In the genomic region with DNA sequence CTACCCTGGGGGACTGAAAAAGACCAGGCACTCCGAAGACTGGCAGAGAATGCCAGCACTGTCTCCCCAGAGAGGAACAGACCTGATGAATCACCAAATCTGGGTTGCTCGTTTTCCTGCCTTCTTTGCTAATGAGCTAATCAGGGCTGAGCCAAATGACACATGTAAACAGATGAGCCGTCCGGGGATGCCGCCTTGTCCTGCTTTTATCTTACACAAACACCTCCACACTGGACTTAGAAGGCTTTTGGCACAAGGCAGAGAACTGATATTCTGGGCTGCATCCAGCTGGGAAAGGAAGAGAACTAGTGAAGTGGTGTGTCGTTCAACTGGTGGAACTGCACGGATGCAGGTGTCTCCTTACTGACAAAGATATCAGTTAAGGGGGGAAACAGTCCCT, we compare ENCODE assay signal across 9 cellular contexts.
A peak's percentile ranks its signal among the peaks of the same experiment; 100 is the strongest.
DNase-seq lines count a peak whose midpoint lies in the region; ATAC-seq, FAIRE-seq and TF ChIP-seq lines count a peak whose summit lies in the region.
"Had no signal": no experiment of that assay in that cellular context is flagged by ENCODE, and none has a peak within 500 bp of the region (broad histone marks: within the 10 kb centered on the region; RNA-seq: fewer than 3 reads in every experiment).

No MANE protein-coding gene starts in this region.

- H3K79me1 ChIP-seq in H9 (ENCODE audit: insufficient read depth, low read depth, low read length, poor library complexity, severe bottlenecking), result no peaks in the 10 kb centered on the region

- H3K4me3 ChIP-seq in smooth muscle cell, result no peak overlapping the region
- H3K4me3 ChIP-seq: body of pancreas had no signal

- H3K9me3 Mint-ChIP-seq in H9, result peaks cover 3 to 5% of the 10 kb centered on the region in 2 experiments; a peak in 3 of 5 replicates

- no peaks in the 10 kb centered on the region for H3K23me2 ChIP-seq in H9 (ENCODE audit: insufficient read length, low read depth, low read length, poor library complexity, severe bottlenecking)

- H3K79me2 ChIP-seq in H9 (ENCODE audit: insufficient read depth, low read length) (no peaks in the 10 kb centered on the region), smooth muscle cell (ENCODE audit: low read depth) (no peaks in the 10 kb centered on the region)

- DNase-seq in H9 (no peak), SW480 (ENCODE audit: low spot score) (peak; percentile 2), foreskin keratinocyte (peak; percentile 43 to 66), smooth muscle cell (lab: John Stamatoyannopoulos, UW; ENCODE audit: unreplicated experiment) (peak; percentile 1), RPMI8226 (no peak), D721Med (ENCODE audit: insufficient read length, low spot score) (no peak)
- DNase-seq: activated CD4-positive, alpha-beta T cell treated with anti-CD3 and anti-CD28 coated beads, Interleukin-2, amount 50 U/mL, for 48 hours; body of pancreas had no signal

- no CpG with 5 or more reads among the region's 7 CpGs for WGBS in H9 (ENCODE audit: extremely low coverage, insufficient read length, low lambda C conversion rate)
- under 1% methylated on average over 7 of the region's 7 CpGs for WGBS in smooth muscle cell (ENCODE audit: low lambda C conversion rate)

- H2AK5ac ChIP-seq in H9 (ENCODE audit: insufficient read length, low read length), result no peak overlapping the region

- H3K4me2 ChIP-seq in H9 (ENCODE audit: insufficient read depth, insufficient read length, low read length) (no peak overlapping the region), smooth muscle cell (peak overlapping the region; percentile 72)

- H3K4me1 Mint-ChIP-seq in H9, result peaks cover 16 to 24% of the 10 kb centered on the region in 2 experiments

- H3K27me3 Mint-ChIP-seq in H9 (ENCODE audit: low read depth), result no peaks in the 10 kb centered on the region

- H2BK5ac ChIP-seq in H9 (ENCODE audit: insufficient read length, low read length), result no peak overlapping the region

- ATAC-seq in foreskin keratinocyte (peak; percentile 98), GM21825 (IDR thresholded peaks at IDR 0.05; ENCODE audit: unreplicated experiment) (no peak)
- ATAC-seq: body of pancreas had no signal

- no peak overlapping the region for H3K4me3 Mint-ChIP-seq in H9

- FAIRE-seq in D721Med (lab: Jason Lieb, UNC), result no peak

- H4K20me1 ChIP-seq in H9 (ENCODE audit: control insufficient read depth, insufficient read depth, insufficient read length) (no peaks in the 10 kb centered on the region), smooth muscle cell (ENCODE audit: low read depth) (no peaks in the 10 kb centered on the region)

- no peak overlapping the region for H3K14ac ChIP-seq in H9 (ENCODE audit: insufficient read depth, low read length)

- no peak overlapping the region for H2BK120ac ChIP-seq in H9 (ENCODE audit: low read depth, low read length, poor library complexity, severe bottlenecking)

- no peak overlapping the region for H3K23ac ChIP-seq in H9 (ENCODE audit: insufficient read length, low read depth, low read length)

- no peak overlapping the region for H4K91ac ChIP-seq in H9 (ENCODE audit: insufficient read length, low read depth, low read length)

- no peak overlapping the region for H2BK20ac ChIP-seq in H9 (ENCODE audit: low read depth, low read length, poor library complexity, severe bottlenecking)

- H3K9ac ChIP-seq in H9 (ENCODE audit: extremely low read depth, insufficient read length, low read length) (no peak overlapping the region), smooth muscle cell (ENCODE audit: low read depth) (no peak overlapping the region)

- H4K5ac ChIP-seq in H9 (ENCODE audit: insufficient read length, low read depth, low read length), result no peak overlapping the region

- no peak for TF ChIP-seq CTCF in H9 (conservative IDR thresholded peaks at IDR 0.05)
- no peak for TF ChIP-seq CTCF in foreskin keratinocyte (conservative IDR thresholded peaks at IDR 0.05)
- no peak for TF ChIP-seq CTCF in smooth muscle cell (IDR thresholded peaks at IDR 0.05; ENCODE audit: borderline replicate concordance, insufficient read depth, poor library complexity, severe bottlenecking)
- TF ChIP-seq CTCF in D721Med (IDR thresholded peaks at IDR 0.05; ENCODE audit: insufficient read depth, missing control alignments), result no peak

- peak overlapping the region in 2 of 3 experiments; percentile 30 to 88; a peak in 3 of 7 replicates for H3K27ac Mint-ChIP-seq in H9

- no peaks in the 10 kb centered on the region for H3F3A ChIP-seq in smooth muscle cell (ENCODE audit: low read depth)

- H3K4me1 ChIP-seq in H9 (ENCODE audit: insufficient read depth, low read length) (no peaks in the 10 kb centered on the region; the same call in 1 of the 2 replicates), foreskin keratinocyte (no peaks in the 10 kb centered on the region), smooth muscle cell (ENCODE audit: low read depth) (peaks cover 32% of the 10 kb centered on the region)

- H3K4ac ChIP-seq in H9 (ENCODE audit: low read depth, low read length), result no peak overlapping the region

- no peak overlapping the region for H2BK15ac ChIP-seq in H9 (ENCODE audit: low read depth, low read length)

- peaks cover 0 to 2% (median 0%) of the 10 kb centered on the region in 3 experiments; a peak in 1 of 7 replicates for H3K36me3 Mint-ChIP-seq in H9 (ENCODE audit: insufficient read depth in 1 of 3, low read depth in 3 of 3)

- no peaks in the 10 kb centered on the region for H3K36me3 ChIP-seq in smooth muscle cell (ENCODE audit: low read depth)

- H3K27me3 ChIP-seq in H9 (ENCODE audit: insufficient read depth, low read length) (no peaks in the 10 kb centered on the region), foreskin keratinocyte (no peaks in the 10 kb centered on the region), smooth muscle cell (ENCODE audit: low read depth) (no peaks in the 10 kb centered on the region)
- H3K27me3 ChIP-seq: body of pancreas had no signal

- H2BK12ac ChIP-seq in H9 (ENCODE audit: insufficient read length, low read depth, low read length), result no peak overlapping the region

- no peak overlapping the region for H3K18ac ChIP-seq in H9 (ENCODE audit: insufficient read length, low read depth, low read length)

- no peak overlapping the region for H3T11ph ChIP-seq in H9 (ENCODE audit: low read length)

- H3K27ac ChIP-seq in H9 (ENCODE audit: insufficient read length, low read depth, low read length) (no peak overlapping the region), foreskin keratinocyte (no peak overlapping the region), smooth muscle cell (ENCODE audit: low read depth) (no peak overlapping the region)
- H3K27ac ChIP-seq: body of pancreas had no signal

- H3K9me3 ChIP-seq in H9 (ENCODE audit: control insufficient read depth, low read depth, low read length), result no peaks in the 10 kb centered on the region
- H3K9me3 ChIP-seq in smooth muscle cell (replicated peaks; ENCODE audit: low read depth), result no peaks in the 10 kb centered on the region
- H3K9me3 ChIP-seq: body of pancreas had no signal

- H4K8ac ChIP-seq in H9 (replicated peaks; ENCODE audit: insufficient read length, low read depth, low read length), result no peak overlapping the region

- H3K56ac ChIP-seq in H9 (ENCODE audit: insufficient read length, low read depth, low read length), result no peak overlapping the region

- H2AFZ ChIP-seq in H9 (ENCODE audit: low read length) (no peak overlapping the region), smooth muscle cell (ENCODE audit: low read depth) (no peak overlapping the region)

Comparison
In these comparisons a context has a peak if more than half of its experiments do, and no peak if none do; other contexts are left out.
1. DNase-seq: peak in SW480 (single experiment), foreskin keratinocyte (2 of 2) and smooth muscle cell (single experiment); none in H9 (single experiment), RPMI8226 (single experiment) and D721Med (single experiment).